Comparison of ENCODE assay signal across 8 cellular contexts in genomic region chr19:1942934-1943555, GRCh38. TPM values are rescaled to one million over a fixed set of nuclear protein-coding genes. Genes with fewer than 3 reads are reported as not detected.
DNase-seq lines count a peak whose midpoint lies in the region; ATAC-seq lines count a peak whose summit lies in the region.

No MANE protein-coding gene starts in this region.

- no peaks in the 10 kb centered on the region for H3K9me3 ChIP-seq in iPS-15b (ENCODE audit: control insufficient read depth, insufficient read depth, low read length)
- H3K9me3 ChIP-seq in stomach smooth muscle (ENCODE audit: control insufficient read depth in 2 of 2, low read length in 2 of 2) = no peaks in the 10 kb centered on the region

- H3K27me3 ChIP-seq in iPS-15b (ENCODE audit: control insufficient read depth, insufficient read depth, low read length) (no peaks in the 10 kb centered on the region), stomach smooth muscle (ENCODE audit: control insufficient read depth in 1 of 2, insufficient read depth in 2 of 2, low read length in 2 of 2) (no peaks in the 10 kb centered on the region)

- CTCF ChIA-PET in activated CD4-positive, alpha-beta memory T cell treated with anti-CD3 and anti-CD28 coated beads for 36 hours (lab: Charles Lee) = interaction anchor here (0.9 to 3.3 kb wide), 6 partner anchors 11 to 78 kb away, joined by 3 to 19 read pairs (median 4); no protein-coding TSS in a partner anchor

- H3K4me3 ChIP-seq in iPS-15b (ENCODE audit: low read depth, low read length) = peak overlapping the region; percentile 98
- H3K4me3 ChIP-seq in stomach smooth muscle (ENCODE audit: low read length in 2 of 2) = peak overlapping the region; percentile 43 to 89

- H3K27ac Mint-ChIP-seq in activated CD4-positive, alpha-beta memory T cell treated with anti-CD3 and anti-CD28 coated beads for 36 hours = peak overlapping the region; percentile 94

- H3K36me3 ChIP-seq in iPS-15b (ENCODE audit: control insufficient read depth, insufficient read depth, low read length) (peaks cover 2% of the 10 kb centered on the region), stomach smooth muscle (ENCODE audit: control insufficient read depth in 2 of 2, insufficient read depth in 2 of 2, low read length in 2 of 2) (no peaks in the 10 kb centered on the region)

- peak overlapping the region; percentile 84 for H3K4me3 Mint-ChIP-seq in activated CD4-positive, alpha-beta memory T cell treated with anti-CD3 and anti-CD28 coated beads for 36 hours

- POLR2A ChIA-PET in activated CD4-positive, alpha-beta memory T cell treated with anti-CD3 and anti-CD28 coated beads for 36 hours (lab: Charles Lee) = interaction anchor here (1.1 kb wide), 1 partner anchor 66 kb away, joined by 3 read pairs; no protein-coding TSS in a partner anchor

- peaks cover 30% of the 10 kb centered on the region for H3K4me1 Mint-ChIP-seq in activated CD4-positive, alpha-beta memory T cell treated with anti-CD3 and anti-CD28 coated beads for 36 hours (ENCODE audit: low read depth)

- H3K27ac ChIP-seq in stomach smooth muscle (ENCODE audit: low read length) = peak overlapping the region; percentile 60

- peaks cover 2% of the 10 kb centered on the region for H3K36me3 Mint-ChIP-seq in activated CD4-positive, alpha-beta memory T cell treated with anti-CD3 and anti-CD28 coated beads for 36 hours

- no peaks in the 10 kb centered on the region for H3K27me3 Mint-ChIP-seq in activated CD4-positive, alpha-beta memory T cell treated with anti-CD3 and anti-CD28 coated beads for 36 hours

- peaks cover 7% of the 10 kb centered on the region for H3K4me1 ChIP-seq in iPS-15b (ENCODE audit: control insufficient read depth, insufficient read depth, low read length)
- peaks cover 38% of the 10 kb centered on the region for H3K4me1 ChIP-seq in stomach smooth muscle (ENCODE audit: control insufficient read depth, insufficient read depth, low read length)

- no peaks in the 10 kb centered on the region for H3K9me3 Mint-ChIP-seq in activated CD4-positive, alpha-beta memory T cell treated with anti-CD3 and anti-CD28 coated beads for 36 hours

- H3K9ac ChIP-seq in iPS-15b (ENCODE audit: low read depth, low read length) (peak overlapping the region; percentile 47), stomach smooth muscle (ENCODE audit: low read length in 2 of 2) (peak overlapping the region in 1 of 2 donors; percentile 9)

- intact Hi-C loops in activated CD4-positive, alpha-beta memory T cell treated with anti-CD3 and anti-CD28 coated beads for 36 hours (cut with micrococcal nuclease) = loop anchor here (1.0 to 2.0 kb wide), 2 partner anchors 38 to 154 kb away; partner anchors contain the start of genes ADAT3, IZUMO4, MOB3A and SCAMP4

- DNase-seq in activated CD8-positive, alpha-beta memory T cell treated with anti-CD3 and anti-CD28 coated beads, Interleukin-2, amount 50 U/mL, for 48 hours = peak; percentile 71
- DNase-seq in activated CD8-positive, alpha-beta memory T cell treated with anti-CD3 and anti-CD28 coated beads for 24 hours = no peak
- no peak for DNase-seq in activated CD4-positive, alpha-beta memory T cell treated with anti-CD3 and anti-CD28 coated beads for 36 hours
- DNase-seq in NCI-H2029 (lab: John Stamatoyannopoulos, UW) = no peak
- DNase-seq in DMS 273 (lab: John Stamatoyannopoulos, UW; ENCODE audit: unreplicated experiment) = no peak

- ATAC-seq in HG03039 (IDR thresholded peaks at IDR 0.05; ENCODE audit: unreplicated experiment) = no peak

RNA-seq across cellular contexts. Expression of gene CSNK1G2, which starts 2.1 kb away (rescaled TPM):
- 10 to 100 TPM; 63.7 to 66.2 TPM for total RNA-seq in activated CD4-positive, alpha-beta memory T cell treated with anti-CD3 and anti-CD28 coated beads for 36 hours

RNA-seq across cellular contexts. Expression of gene ADAT3, which starts 37.8 kb away (rescaled TPM):
- total RNA-seq in activated CD4-positive, alpha-beta memory T cell treated with anti-CD3 and anti-CD28 coated beads for 36 hours = 1 to 10 TPM; 5.7 to 5.8 TPM

RNA-seq across cellular contexts. Expression of gene SCAMP4, which starts 37.8 kb away (rescaled TPM):
- total RNA-seq in activated CD4-positive, alpha-beta memory T cell treated with anti-CD3 and anti-CD28 coated beads for 36 hours = 10 to 100 TPM; 24.2 to 28.4 TPM

RNA-seq across cellular contexts. Expression of gene ABHD17A, which starts 57.7 kb away (rescaled TPM):
- 100 to 1,000 TPM; 108 to 110 TPM for total RNA-seq in activated CD4-positive, alpha-beta memory T cell treated with anti-CD3 and anti-CD28 coated beads for 36 hours
